Comparison of ENCODE assay signal across 9 cellular contexts in genomic region chr16:81567987-81568748, GRCh38.
A peak's percentile ranks its signal among the peaks of the same experiment; 100 is the strongest.
DNase-seq lines count a peak whose midpoint lies in the region; ATAC-seq and TF ChIP-seq lines count a peak whose summit lies in the region.
"Had no signal": no experiment of that assay in that cellular context is flagged by ENCODE, and none has a peak within 500 bp of the region (broad histone marks: within the 10 kb centered on the region; RNA-seq: fewer than 3 reads in every experiment).

No MANE protein-coding gene starts in this region.

- in situ Hi-C loops in astrocyte of the cerebellum (cut with HindIII; ENCODE audit: low sequenced_read_pairs): no loop called here

- ATAC-seq in Right ventricle myocardium inferior: peak; percentile 47

- H3K4me2 ChIP-seq in mesenchymal stem cell (ENCODE audit: low read length, poor library complexity, severe bottlenecking): peak overlapping the region; percentile 36

- peak overlapping the region; percentile 22 for H3K27ac ChIP-seq in mesenchymal stem cell (ENCODE audit: low read length, poor library complexity, severe bottlenecking)
- peak overlapping the region; percentile 78 for H3K27ac ChIP-seq in vagina

- H3K79me1 ChIP-seq in mesenchymal stem cell (replicated peaks; ENCODE audit: low read length, poor library complexity, severe bottlenecking): peaks cover 54% of the 10 kb centered on the region

- no peak overlapping the region for H4K91ac ChIP-seq in mesenchymal stem cell (ENCODE audit: low read length)

- peak overlapping the region in 1 of 2 experiments; percentile 20 for H3K14ac ChIP-seq in mesenchymal stem cell (ENCODE audit: low read length in 2 of 2)

- H3K4me3 ChIP-seq in astrocyte of the cerebellum (ENCODE audit: low read depth, low read length) (no peak overlapping the region), mesenchymal stem cell (ENCODE audit: insufficient read depth in 1 of 2, low read depth in 1 of 2, low read length in 2 of 2) (peak overlapping the region in 1 of 2 experiments; percentile 28), vagina (no peak overlapping the region)

- peak overlapping the region in 1 of 2 experiments; percentile 71 for H3K18ac ChIP-seq in mesenchymal stem cell (ENCODE audit: low read depth in 1 of 2, low read length in 2 of 2)

- H3K4me1 ChIP-seq in mesenchymal stem cell (ENCODE audit: control insufficient read depth, insufficient read depth, low read depth, low read length) (peaks cover 16% of the 10 kb centered on the region), vagina (peaks cover 63% of the 10 kb centered on the region)

- H3K9me3 ChIP-seq in mesenchymal stem cell (ENCODE audit: control insufficient read depth, low read length): no peaks in the 10 kb centered on the region
- H3K9me3 ChIP-seq in vagina: no peaks in the 10 kb centered on the region

- 77% methylated on average over 13 of the region's 13 CpGs for WGBS in mesenchymal stem cell

- no peak overlapping the region for H2BK5ac ChIP-seq in mesenchymal stem cell (ENCODE audit: low read depth, low read length, poor library complexity, severe bottlenecking)

- no peak overlapping the region for H2BK15ac ChIP-seq in mesenchymal stem cell (ENCODE audit: low read depth, poor library complexity, severe bottlenecking)

- H4K8ac ChIP-seq in mesenchymal stem cell (ENCODE audit: low read length): no peak overlapping the region

- H2BK120ac ChIP-seq in mesenchymal stem cell (ENCODE audit: low read depth, low read length): no peak overlapping the region

- no peak overlapping the region for H3K4ac ChIP-seq in mesenchymal stem cell (ENCODE audit: low read depth in 1 of 2, low read length in 2 of 2)

- H3K9ac ChIP-seq in mesenchymal stem cell (ENCODE audit: low read length): no peak overlapping the region

- TF ChIP-seq CTCF in astrocyte of the cerebellum (IDR thresholded peaks at IDR 0.05; ENCODE audit: low read depth, low read length, missing control alignments) (no peak), vagina (IDR thresholded peaks at IDR 0.05) (no peak)

- H3K36me3 ChIP-seq in mesenchymal stem cell (ENCODE audit: control insufficient read depth in 1 of 2, insufficient read depth in 2 of 2, low read depth in 1 of 2, low read length in 2 of 2) (peaks cover 0 to 17% of the 10 kb centered on the region in 2 experiments), vagina (no peaks in the 10 kb centered on the region)

- intact Hi-C loops in Right ventricle myocardium inferior (cut with DNase I) (loop anchor here (5.0 kb wide), 1 partner anchor 44 kb away; no protein-coding TSS in a partner anchor), cardiac septum (cut with DNase I) (no loop called here), vagina (cut with DNase I) (no loop called here)

- no peaks in the 10 kb centered on the region for H3K27me3 ChIP-seq in mesenchymal stem cell (ENCODE audit: control insufficient read depth in 1 of 2, insufficient read depth in 1 of 2, low read length in 2 of 2)
- no peaks in the 10 kb centered on the region for H3K27me3 ChIP-seq in vagina

- no peak overlapping the region for H2AFZ ChIP-seq in mesenchymal stem cell (ENCODE audit: low read depth, low read length)

- no peak for TF ChIP-seq POLR2A in vagina (IDR thresholded peaks at IDR 0.05)

- peak overlapping the region in 1 of 2 experiments; percentile 48 for H2BK12ac ChIP-seq in mesenchymal stem cell (ENCODE audit: low read length in 2 of 2)

- DNase-seq in Right ventricle myocardium inferior (ENCODE audit: missing footprints) (no peak), cardiac septum (ENCODE audit: low spot score) (no peak), astrocyte of the cerebellum (ENCODE audit: low read depth) (peak; percentile 59), mesenchymal stem cell (peak; percentile 47), vagina (ENCODE audit: extremely low spot score in 2 of 2) (no peak), SK-N-DZ (ENCODE audit: low spot score) (no peak), HuH-7 (ENCODE audit: low spot score) (no peak), UCSD-AML1 (lab: John Stamatoyannopoulos, UW; ENCODE audit: unreplicated experiment) (no peak)
- DNase-seq: midbrain had no signal

- H2AK5ac ChIP-seq in mesenchymal stem cell (ENCODE audit: low read length, severe bottlenecking): peak overlapping the region; percentile 53

- no peak overlapping the region for H3K23ac ChIP-seq in mesenchymal stem cell (ENCODE audit: low read length in 2 of 2)

Comparison
In these comparisons a context has a peak if more than half of its experiments do, and no peak if none do; other contexts are left out.
1. DNase-seq: peak in astrocyte of the cerebellum (single experiment) and mesenchymal stem cell (single experiment); none in Right ventricle myocardium inferior (single experiment), cardiac septum (single experiment), vagina (0 of 2), SK-N-DZ (single experiment), HuH-7 (single experiment) and UCSD-AML1 (single experiment).